1 cellular context compared by ENCODE assay signal in the genomic region with DNA sequence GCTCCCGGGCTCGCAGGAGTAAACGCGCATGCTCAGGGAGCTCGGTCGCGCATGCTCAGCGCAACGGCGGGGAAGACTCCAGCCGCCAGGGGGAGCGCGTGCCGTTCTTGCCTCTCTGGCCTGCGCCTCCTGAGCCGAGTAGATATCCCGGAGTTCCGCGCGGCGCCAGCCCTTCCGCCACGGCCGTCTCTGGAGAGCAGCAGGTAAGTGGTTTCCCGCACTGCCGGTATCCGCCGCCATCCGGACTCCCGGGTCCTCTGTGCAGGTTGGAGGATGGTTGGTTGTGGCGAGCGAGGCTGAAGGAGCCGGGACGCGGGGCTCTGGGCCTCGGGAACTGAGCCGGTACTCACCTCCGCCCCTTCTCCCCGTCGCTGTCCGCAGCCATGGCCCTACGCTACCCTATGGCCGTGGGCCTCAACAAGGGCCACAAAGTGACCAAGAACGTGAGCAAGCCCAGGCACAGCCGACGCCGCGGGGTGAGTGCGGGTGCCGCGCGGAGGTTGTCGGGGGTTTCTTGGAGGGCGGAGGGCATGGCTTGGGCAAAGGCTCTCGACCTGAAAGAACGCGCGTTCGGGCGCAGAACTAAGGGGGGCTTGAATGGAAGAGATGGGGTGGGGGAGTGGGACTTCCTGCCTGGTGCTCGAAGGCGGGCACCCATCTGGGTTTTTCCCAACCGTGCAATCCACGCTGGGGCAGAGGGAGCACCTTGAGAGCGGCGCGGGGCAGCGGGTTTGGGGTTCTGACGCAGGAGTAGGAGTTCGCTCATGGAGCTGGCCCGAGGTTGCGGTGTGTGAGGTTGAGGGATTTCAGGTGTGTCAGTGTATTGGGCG.
TF ChIP-seq lines count a peak whose summit lies in the region.

A gene (plus strand): TSS at position 171 of the 830 bp plus-strand sequence. CDS start 213 bp downstream, at position 384.

TF ChIP-seq in liver, 16 proteins besides CTCF, POLR2A, EP300 and RAD21 (continued from another document):
- peak; percentile 63 for TF ChIP-seq FOXA1 (IDR thresholded peaks at IDR 0.05)
